Comparison of ENCODE assay signal across 9 cellular contexts in genomic region chr11:21511835-21512440, GRCh38.
DNase-seq lines count a peak whose midpoint lies in the region; ATAC-seq and TF ChIP-seq lines count a peak whose summit lies in the region.
"Had no signal": no experiment of that assay in that cellular context is flagged by ENCODE, and none has a peak within 500 bp of the region (broad histone marks: within the 10 kb centered on the region; RNA-seq: fewer than 3 reads in every experiment).

No MANE protein-coding gene starts in this region.

- H3K9ac ChIP-seq in SK-N-SH (no peak overlapping the region), OCI-LY1 (ENCODE audit: low read length) (no peak overlapping the region)
- H3K9ac ChIP-seq: BLaER1 treated with 17β-estradiol and CSF1 and Interleukin-3, amounts not matched to agents 10 nM and 100 nM had no signal

- H3K4me1 ChIP-seq in SK-N-SH (ENCODE audit: control insufficient read depth in 1 of 2, insufficient read depth in 2 of 2, low read depth in 1 of 2, low read length in 1 of 2) (peaks cover 0 to 2% of the 10 kb centered on the region in 2 experiments; a peak in 1 of 4 replicates), OCI-LY1 (ENCODE audit: insufficient read depth, low read length, severe bottlenecking) (no peaks in the 10 kb centered on the region), mucosa of descending colon (ENCODE audit: low read depth) (no peaks in the 10 kb centered on the region)
- H3K4me1 ChIP-seq: BLaER1 treated with 17β-estradiol and CSF1 and Interleukin-3, amounts not matched to agents 10 nM and 100 nM had no signal

- DNase-seq in SK-N-SH (peak; percentile 36), KBM-7 (peak; percentile 65), cerebellar cortex (ENCODE audit: low spot score) (peak; percentile 54), mucosa of descending colon (peak; percentile 12 to 78 (median 30))

- H3F3A ChIP-seq in SK-N-SH (replicated peaks; ENCODE audit: insufficient read depth), result no peaks in the 10 kb centered on the region
- H3F3A ChIP-seq in OCI-LY1 (ENCODE audit: insufficient read depth, low read length), result no peaks in the 10 kb centered on the region

- CTCF ChIA-PET in SK-N-SH (lab: Yijun Ruan, JAX), result interaction anchor here (0.7 to 3.1 kb wide), 24 partner anchors 9 to 864 kb away, joined by 3 to 16 read pairs (median 3); no protein-coding TSS in a partner anchor

- H2AFZ ChIP-seq in SK-N-SH (ENCODE audit: low read depth) (no peak overlapping the region), OCI-LY1 (ENCODE audit: low read length) (no peak overlapping the region)

- H3K4me2 ChIP-seq in SK-N-SH (no peak overlapping the region), OCI-LY1 (ENCODE audit: low read length) (no peak overlapping the region)
- H3K4me2 ChIP-seq: BLaER1 treated with 17β-estradiol and CSF1 and Interleukin-3, amounts not matched to agents 10 nM and 100 nM had no signal

- no peak for TF ChIP-seq EP300 in SK-N-SH (IDR thresholded peaks at IDR 0.05; ENCODE audit: borderline replicate concordance in 1 of 2, low read depth in 1 of 2, low read length in 1 of 2)

- H3K79me2 ChIP-seq in SK-N-SH (ENCODE audit: insufficient read depth) (no peaks in the 10 kb centered on the region), OCI-LY1 (ENCODE audit: insufficient read depth, low read length) (no peaks in the 10 kb centered on the region)

- in situ Hi-C loops in KBM-7 (cut with MboI; ENCODE audit: low pct_unique_long_range_greater_than_20kb, low sequenced_read_pairs), result no loop called here

- H4K20me1 ChIP-seq in SK-N-SH (ENCODE audit: insufficient read depth), result no peaks in the 10 kb centered on the region
- H4K20me1 ChIP-seq in OCI-LY1 (ENCODE audit: insufficient read depth, low read length), result no peaks in the 10 kb centered on the region
- H4K20me1 ChIP-seq: BLaER1 treated with 17β-estradiol and CSF1 and Interleukin-3, amounts not matched to agents 10 nM and 100 nM had no signal

- TF ChIP-seq RAD21 in SK-N-SH (IDR thresholded peaks at IDR 0.05; ENCODE audit: low read length), result peak; percentile 75

- H3K9me3 ChIP-seq in SK-N-SH (no peaks in the 10 kb centered on the region), OCI-LY1 (ENCODE audit: low read length) (no peaks in the 10 kb centered on the region), mucosa of descending colon (no peaks in the 10 kb centered on the region)
- H3K9me3 ChIP-seq: BLaER1 treated with 17β-estradiol and CSF1 and Interleukin-3, amounts not matched to agents 10 nM and 100 nM had no signal

- H3K4me3 ChIP-seq in SK-N-SH (ENCODE audit: low read depth in 2 of 2, low read length in 1 of 2) (peak overlapping the region in 1 of 2 experiments; percentile 32; a peak in 1 of 4 replicates), OCI-LY1 (ENCODE audit: low read depth, low read length, poor library complexity, severe bottlenecking) (no peak overlapping the region), mucosa of descending colon (no peak overlapping the region)
- H3K4me3 ChIP-seq: BLaER1 treated with 17β-estradiol and CSF1 and Interleukin-3, amounts not matched to agents 10 nM and 100 nM had no signal

- H3K9me2 ChIP-seq in SK-N-SH (no peaks in the 10 kb centered on the region), OCI-LY1 (ENCODE audit: low read depth, low read length) (no peaks in the 10 kb centered on the region)

- TF ChIP-seq CTCF in SK-N-SH (IDR thresholded peaks at IDR 0.05) (peak; percentile 60), OCI-LY1 (IDR thresholded peaks at IDR 0.05; ENCODE audit: low read length) (peak; percentile 75), mucosa of descending colon (IDR thresholded peaks at IDR 0.05) (no peak)

- no peak for ATAC-seq in SK-N-SH treated with all-trans-retinoic acid at 6 μM for 48 hours
- peak; percentile 79 for ATAC-seq in GM21786 (IDR thresholded peaks at IDR 0.05; ENCODE audit: unreplicated experiment)
- peak; percentile 77 for ATAC-seq in mucosa of descending colon
- no peak for ATAC-seq in HG03097 (IDR thresholded peaks at IDR 0.05; ENCODE audit: low FRiP score, unreplicated experiment)

- H3K36me3 ChIP-seq in SK-N-SH (replicated peaks in 1 of 2; ENCODE audit: control insufficient read depth in 1 of 2, insufficient read depth in 2 of 2, low read length in 1 of 2) (no peaks in the 10 kb centered on the region), OCI-LY1 (ENCODE audit: insufficient read depth, low read length) (no peaks in the 10 kb centered on the region), mucosa of descending colon (ENCODE audit: low read depth) (no peaks in the 10 kb centered on the region)
- H3K36me3 ChIP-seq: BLaER1 treated with 17β-estradiol and CSF1 and Interleukin-3, amounts not matched to agents 10 nM and 100 nM had no signal

- H3K27ac ChIP-seq in SK-N-SH (ENCODE audit: low read depth in 2 of 2, low read length in 1 of 2) (no peak overlapping the region), OCI-LY1 (ENCODE audit: low read depth, low read length, poor library complexity, severe bottlenecking) (no peak overlapping the region)
- H3K27ac ChIP-seq: BLaER1 treated with 17β-estradiol and CSF1 and Interleukin-3, amounts not matched to agents 10 nM and 100 nM had no signal

- 17% methylated on average over 2 of the region's 2 CpGs for WGBS in SK-N-SH (ENCODE audit: low lambda C conversion rate)

- intact Hi-C loops in mucosa of descending colon (cut with DNase I, micrococcal nuclease), result no loop called here

- POLR2A ChIA-PET in SK-N-SH (lab: Yijun Ruan, JAX), result no interaction called here

- no peaks in the 10 kb centered on the region for H3K27me3 ChIP-seq in SK-N-SH (ENCODE audit: insufficient read depth)
- no peaks in the 10 kb centered on the region for H3K27me3 ChIP-seq in OCI-LY1 (ENCODE audit: insufficient read depth, low read length)
- H3K27me3 ChIP-seq: BLaER1 treated with 17β-estradiol and CSF1 and Interleukin-3, amounts not matched to agents 10 nM and 100 nM had no signal

TF ChIP-seq in SK-N-SH, 30 proteins besides CTCF, POLR2A, EP300 and RAD21:
- TF ChIP-seq JUND (IDR thresholded peaks at IDR 0.05) (no peak), SMC3 (IDR thresholded peaks at IDR 0.05; ENCODE audit: low read depth, low read length) (peak; percentile 56)

TF ChIP-seq in SK-N-SH treated with all-trans-retinoic acid at 6 μM for 48 hours, 23 proteins besides CTCF, POLR2A, EP300 and RAD21 (continues in another document):
- TF ChIP-seq SNAI2 (CRISPR knock-in tag; IDR thresholded peaks at IDR 0.05) (no peak), CREB5 (CRISPR knock-in tag; IDR thresholded peaks at IDR 0.05; ENCODE audit: low read depth) (no peak), ZNF8 (CRISPR knock-in tag; IDR thresholded peaks at IDR 0.05) (no peak), RARB (CRISPR knock-in tag; IDR thresholded peaks at IDR 0.05) (no peak), ESRRG (CRISPR knock-in tag; IDR thresholded peaks at IDR 0.05) (no peak), ISL1 (CRISPR knock-in tag; IDR thresholded peaks at IDR 0.05) (no peak), TCF4 (CRISPR knock-in tag; IDR thresholded peaks at IDR 0.05; ENCODE audit: borderline replicate concordance) (no peak), PATZ1 (CRISPR knock-in tag; IDR thresholded peaks at IDR 0.05; ENCODE audit: borderline replicate concordance) (no peak), BACH2 (CRISPR knock-in tag; IDR thresholded peaks at IDR 0.05; ENCODE audit: borderline replicate concordance) (no peak), TSHZ2 (CRISPR knock-in tag; IDR thresholded peaks at IDR 0.05) (no peak)

Comparison
In these comparisons a context has a peak if more than half of its experiments do, and no peak if none do; other contexts are left out.
1. ATAC-seq: peak in GM21786 (single experiment) and mucosa of descending colon (single experiment); none in SK-N-SH treated with all-trans-retinoic acid at 6 μM for 48 hours (single experiment) and HG03097 (single experiment).
2. Peak in every context shown above with its lines, with median percentiles within 50 percentile points of each other: DNase-seq.